ENCODE assay signal across 31 cellular contexts in genomic region chr14:55954108-55954507, GRCh38.
"Had no signal": no experiment of that assay in that cellular context is flagged by ENCODE, and none has a peak within 500 bp of the region (broad histone marks: within the 10 kb centered on the region; RNA-seq: fewer than 3 reads in every experiment).

No MANE protein-coding gene starts in this region.

- H3K27me3 ChIP-seq: MG63, SJCRH30 had no signal

- DNase-seq: Kasumi-1, KG1, MG63, NCI-H1092, NCI-H1105, NCI-H1417 treated with DMSO at 0.1 percent for 48 hours, NCI-H1436 treated with DMSO at 0.1 percent for 48 hours, NCI-H1694 treated with DMSO at 0.1 percent for 48 hours, NCI-H187 treated with DMSO at 0.1 percent for 48 hours, NCI-H2029, NCI-H2081, NCI-H2171 treated with DMSO at 0.1 percent for 48 hours, NCI-H2227 treated with DMSO at 0.1 percent for 48 hours, NCI-H345, NCI-H446, NCI-H510A treated with DMSO at 0.1 percent for 48 hours, NCI-H524 treated with DMSO at 0.1 percent for 48 hours, NCI-H526 treated with DMSO at 0.1 percent for 48 hours, NCI-H748 treated with DMSO at 0.1 percent for 48 hours, NCI-H82, OCI-M1, PC-3, SHP77, SIG-M5, SJCRH30, T-cell had no signal

- H3K27ac ChIP-seq: RWPE1, SJCRH30, SK-N-MC had no signal

- H3K4me3 Mint-ChIP-seq: T-cell had no signal

- H3K36me3 ChIP-seq: MG63, SJCRH30 had no signal

- ATAC-seq: Panc1, PC-3, Right ventricle myocardium inferior, SK-N-SH treated with all-trans-retinoic acid at 6 μM for 48 hours, T-cell had no signal

- H3K4me3 ChIP-seq: MG63, SJCRH30, SK-N-MC had no signal

- H3K9me3 ChIP-seq: MG63, SJCRH30 had no signal

- H3K4me1 Mint-ChIP-seq: T-cell had no signal

- H3K4me1 ChIP-seq: SJCRH30 had no signal

- H3K36me3 Mint-ChIP-seq: T-cell had no signal

- H3K9me3 Mint-ChIP-seq: T-cell had no signal

- H3K27ac Mint-ChIP-seq: T-cell had no signal
